In the genomic region with DNA sequence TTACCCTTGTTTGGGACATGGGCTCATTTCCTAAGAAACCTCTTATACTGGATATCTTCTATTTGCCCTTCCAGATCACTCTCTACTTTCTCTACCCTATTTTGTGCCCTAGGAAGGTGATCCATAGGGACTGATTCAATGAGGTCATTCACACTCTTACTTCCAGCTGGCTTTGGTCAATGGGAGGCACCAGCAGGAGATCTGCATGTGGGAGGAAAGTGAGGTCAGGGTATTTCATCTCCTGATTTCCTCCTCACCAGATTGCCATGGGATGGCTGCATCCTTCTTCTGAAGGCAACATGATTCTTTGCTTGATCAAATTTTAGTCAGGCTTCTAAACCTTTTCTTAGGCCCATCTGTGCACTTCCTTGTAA, we compare ENCODE assay signal across 18 cellular contexts. TPM values are rescaled to one million over a fixed set of nuclear protein-coding genes. Genes with fewer than 3 reads are reported as not detected.
DNase-seq lines count a peak whose midpoint lies in the region; ATAC-seq and TF ChIP-seq lines count a peak whose summit lies in the region.
"Had no signal": no experiment of that assay in that cellular context is flagged by ENCODE, and none has a peak within 500 bp of the region (broad histone marks: within the 10 kb centered on the region; RNA-seq: fewer than 3 reads in every experiment).

No MANE protein-coding gene starts in this region.

- no peaks in the 10 kb centered on the region for H3K9me3 ChIP-seq in right atrium auricular region
- no peaks in the 10 kb centered on the region for H3K9me3 ChIP-seq in WERI-Rb-1 (ENCODE audit: severe bottlenecking)
- no peaks in the 10 kb centered on the region for H3K9me3 ChIP-seq in parathyroid adenoma (ENCODE audit: control insufficient read depth, low read length)
- H3K9me3 ChIP-seq: A549, Caco-2 had no signal

- H3K4me1 Mint-ChIP-seq in activated T-cell treated with anti-CD3 and anti-CD28 coated beads, Interleukin-2, amount 50 U/mL, for 24 hours (ENCODE audit: low read depth) = no peaks in the 10 kb centered on the region
- H3K4me1 Mint-ChIP-seq: CD14-positive monocyte had no signal

- no peaks in the 10 kb centered on the region for H3K9me3 Mint-ChIP-seq in activated T-cell treated with anti-CD3 and anti-CD28 coated beads, Interleukin-2, amount 50 U/mL, for 24 hours
- H3K9me3 Mint-ChIP-seq: CD14-positive monocyte had no signal

- intact Hi-C loops in Right ventricle myocardium inferior (cut with DNase I) (no loop called here), left ventricle myocardium superior (cut with micrococcal nuclease) (no loop called here)

- DNase-seq in Right ventricle myocardium inferior (ENCODE audit: missing footprints) = no peak
- DNase-seq in right atrium auricular region (ENCODE audit: low spot score) = no peak
- DNase-seq in WERI-Rb-1 = peak; percentile 77
- no peak for DNase-seq in left ventricle myocardium superior
- no peak for DNase-seq in retina
- DNase-seq in activated T-cell treated with anti-CD3 and anti-CD28 coated beads, Interleukin-2, amount 50 U/mL, for 24 hours = no peak
- no peak for DNase-seq in activated effector memory CD4-positive, alpha-beta T cell treated with Interleukin-2 at 50 U/mL for 16 hours
- DNase-seq: Caco-2, NCI-H1436, NCI-H2081, NCI-H526 treated with DMSO at 0.1 percent for 48 hours had no signal

- no peak overlapping the region for H3K4me3 ChIP-seq in right atrium auricular region
- no peak overlapping the region; the same call in 1 of the 2 replicates for H3K4me3 ChIP-seq in WERI-Rb-1 (ENCODE audit: low read depth, low read length)
- no peak overlapping the region for H3K4me3 ChIP-seq in parathyroid adenoma (ENCODE audit: low read depth, low read length)
- H3K4me3 ChIP-seq: A549, GM12878 had no signal

- no peaks in the 10 kb centered on the region for H3K79me2 ChIP-seq in parathyroid adenoma

- no peaks in the 10 kb centered on the region for H3K36me3 ChIP-seq in right atrium auricular region
- no peaks in the 10 kb centered on the region for H3K36me3 ChIP-seq in WERI-Rb-1
- H3K36me3 ChIP-seq in parathyroid adenoma (ENCODE audit: control insufficient read depth, insufficient read depth, low read length) = no peaks in the 10 kb centered on the region

- no peak overlapping the region for H3K9ac ChIP-seq in parathyroid adenoma

- no peaks in the 10 kb centered on the region for H3K27me3 ChIP-seq in right atrium auricular region
- no peaks in the 10 kb centered on the region for H3K27me3 ChIP-seq in WERI-Rb-1 (ENCODE audit: insufficient read depth, low read depth, severe bottlenecking)
- H3K27me3 ChIP-seq in parathyroid adenoma (ENCODE audit: control insufficient read depth, insufficient read depth, low read length) = no peaks in the 10 kb centered on the region

- ATAC-seq in Right ventricle myocardium inferior (peak; percentile 72), left ventricle myocardium superior (peak; percentile 72)
- ATAC-seq: GM12878 had no signal

- no peak overlapping the region for H3K4me2 ChIP-seq in parathyroid adenoma (ENCODE audit: low read length)

- H3K27ac ChIP-seq in right atrium auricular region (no peak overlapping the region), WERI-Rb-1 (peak overlapping the region; percentile 55), parathyroid adenoma (no peak overlapping the region)
- H3K27ac ChIP-seq: RWPE1 had no signal

- no peaks in the 10 kb centered on the region for H3K27me3 Mint-ChIP-seq in activated T-cell treated with anti-CD3 and anti-CD28 coated beads, Interleukin-2, amount 50 U/mL, for 24 hours

- no peak for TF ChIP-seq CTCF in right atrium auricular region (IDR thresholded peaks at IDR 0.05)
- no peak for TF ChIP-seq CTCF in WERI-Rb-1 (IDR thresholded peaks at IDR 0.05; ENCODE audit: low read depth, low read length)
- TF ChIP-seq CTCF in parathyroid adenoma (IDR thresholded peaks at IDR 0.05) = no peak

- no peak overlapping the region for H3K27ac Mint-ChIP-seq in activated T-cell treated with anti-CD3 and anti-CD28 coated beads, Interleukin-2, amount 50 U/mL, for 24 hours
- H3K27ac Mint-ChIP-seq: CD14-positive monocyte had no signal

- H3K4me3 Mint-ChIP-seq in activated T-cell treated with anti-CD3 and anti-CD28 coated beads, Interleukin-2, amount 50 U/mL, for 24 hours = no peak overlapping the region
- H3K4me3 Mint-ChIP-seq: CD14-positive monocyte had no signal

- peak overlapping the region; percentile 31 for H2AFZ ChIP-seq in parathyroid adenoma

- no peaks in the 10 kb centered on the region for H3K36me3 Mint-ChIP-seq in activated T-cell treated with anti-CD3 and anti-CD28 coated beads, Interleukin-2, amount 50 U/mL, for 24 hours (ENCODE audit: low read depth)
- H3K36me3 Mint-ChIP-seq: CD14-positive monocyte had no signal

- H3K4me1 ChIP-seq in right atrium auricular region (no peaks in the 10 kb centered on the region), parathyroid adenoma (no peaks in the 10 kb centered on the region)
- H3K4me1 ChIP-seq: Caco-2 had no signal

RNA-seq across cellular contexts. Expression of a gene that starts 15.2 kb away (rescaled TPM):
- total RNA-seq in Right ventricle myocardium inferior (not detected), right atrium auricular region (10 to 100 TPM in 1 of 2 donors, not detected in 1; 10.3 TPM), left ventricle myocardium superior (not detected)
- total RNA-seq: Caco-2, G401, IMR-90 had no signal

RNA-seq across cellular contexts. Expression of a gene that starts 21.1 kb away (rescaled TPM):
- total RNA-seq in Right ventricle myocardium inferior (3.7 TPM), right atrium auricular region (1 to 10 TPM; 3.0 to 3.9 TPM), left ventricle myocardium superior (3.4 TPM)
